In the genomic region with DNA sequence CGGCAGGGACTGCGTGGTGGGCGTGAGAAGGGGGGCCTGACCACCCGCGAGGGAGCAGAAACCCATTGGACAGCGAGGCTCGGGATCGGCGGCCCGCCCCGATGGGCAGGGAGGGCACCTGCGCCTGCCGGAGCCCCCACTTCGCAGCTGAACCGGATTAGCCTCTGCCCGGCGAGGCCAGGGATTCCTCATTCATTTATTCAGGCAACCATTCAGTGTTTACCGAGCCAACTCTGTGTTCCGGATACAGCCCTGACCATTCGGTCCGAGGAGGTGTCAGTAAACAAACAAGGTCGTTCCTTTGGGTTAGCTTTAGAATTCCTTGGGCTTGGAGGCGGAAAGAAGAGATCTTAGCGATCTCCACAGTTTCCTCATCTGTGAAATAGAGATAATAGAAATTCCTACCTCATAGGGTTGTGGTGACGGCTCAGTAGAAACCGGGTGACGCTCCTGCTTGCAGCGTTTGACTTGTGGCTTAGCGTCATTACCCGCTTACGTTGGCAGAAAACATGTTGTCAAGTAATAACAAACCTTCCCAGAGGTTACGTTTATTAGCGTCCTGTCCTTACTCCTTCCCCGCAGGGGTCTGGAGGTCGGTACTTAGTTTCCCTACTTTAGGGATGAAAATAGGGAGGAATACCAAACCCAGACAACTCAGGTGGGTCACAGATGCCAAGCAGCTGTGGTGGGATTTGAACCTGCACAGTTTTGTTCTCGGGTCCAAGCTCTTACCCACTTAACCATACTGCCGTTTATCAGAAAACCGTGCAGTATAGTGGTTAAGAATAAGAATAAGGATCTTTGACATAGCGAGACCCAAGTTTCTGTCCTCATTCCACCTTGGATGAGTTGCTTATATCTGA, we compare ENCODE assay signal across 1 cellular context.
TF ChIP-seq lines count a peak whose summit lies in the region.

No MANE protein-coding gene starts in this region.

TF ChIP-seq in K562, 482 proteins besides CTCF, POLR2A, EP300 and RAD21 (continued from another document and continues in another):
- TF ChIP-seq, protein P1, sequence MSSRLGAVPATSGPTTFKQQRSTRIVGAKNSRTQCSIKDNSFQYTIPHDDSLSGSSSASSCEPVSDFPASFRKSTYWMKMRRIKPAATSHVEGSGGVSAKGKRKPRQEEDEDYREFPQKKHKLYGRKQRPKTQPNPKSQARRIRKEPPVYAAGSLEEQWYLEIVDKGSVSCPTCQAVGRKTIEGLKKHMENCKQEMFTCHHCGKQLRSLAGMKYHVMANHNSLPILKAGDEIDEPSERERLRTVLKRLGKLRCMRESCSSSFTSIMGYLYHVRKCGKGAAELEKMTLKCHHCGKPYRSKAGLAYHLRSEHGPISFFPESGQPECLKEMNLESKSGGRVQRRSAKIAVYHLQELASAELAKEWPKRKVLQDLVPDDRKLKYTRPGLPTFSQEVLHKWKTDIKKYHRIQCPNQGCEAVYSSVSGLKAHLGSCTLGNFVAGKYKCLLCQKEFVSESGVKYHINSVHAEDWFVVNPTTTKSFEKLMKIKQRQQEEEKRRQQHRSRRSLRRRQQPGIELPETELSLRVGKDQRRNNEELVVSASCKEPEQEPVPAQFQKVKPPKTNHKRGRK (tag; IDR thresholded peaks at IDR 0.05), result no peak
- peak; percentile 95 for TF ChIP-seq ILF3 (IDR thresholded peaks at IDR 0.05; ENCODE audit: borderline replicate concordance)
- TF ChIP-seq ZNF75A (CRISPR knock-in tag; IDR thresholded peaks at IDR 0.05), result 0 out of 2 replicates have a peak, but pooled peaks have one; percentile 29
- no peak for TF ChIP-seq ASH1L (IDR thresholded peaks at IDR 0.05; ENCODE audit: borderline replicate concordance, low read depth, partially characterized antibody)
- TF ChIP-seq, protein P2, sequence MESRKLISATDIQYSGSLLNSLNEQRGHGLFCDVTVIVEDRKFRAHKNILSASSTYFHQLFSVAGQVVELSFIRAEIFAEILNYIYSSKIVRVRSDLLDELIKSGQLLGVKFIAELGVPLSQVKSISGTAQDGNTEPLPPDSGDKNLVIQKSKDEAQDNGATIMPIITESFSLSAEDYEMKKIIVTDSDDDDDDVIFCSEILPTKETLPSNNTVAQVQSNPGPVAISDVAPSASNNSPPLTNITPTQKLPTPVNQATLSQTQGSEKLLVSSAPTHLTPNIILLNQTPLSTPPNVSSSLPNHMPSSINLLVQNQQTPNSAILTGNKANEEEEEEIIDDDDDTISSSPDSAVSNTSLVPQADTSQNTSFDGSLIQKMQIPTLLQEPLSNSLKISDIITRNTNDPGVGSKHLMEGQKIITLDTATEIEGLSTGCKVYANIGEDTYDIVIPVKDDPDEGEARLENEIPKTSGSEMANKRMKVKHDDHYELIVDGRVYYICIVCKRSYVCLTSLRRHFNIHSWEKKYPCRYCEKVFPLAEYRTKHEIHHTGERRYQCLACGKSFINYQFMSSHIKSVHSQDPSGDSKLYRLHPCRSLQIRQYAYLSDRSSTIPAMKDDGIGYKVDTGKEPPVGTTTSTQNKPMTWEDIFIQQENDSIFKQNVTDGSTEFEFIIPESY (CRISPR knock-in tag; IDR thresholded peaks at IDR 0.05), result no peak
- no peak for TF ChIP-seq ZKSCAN3 (CRISPR knock-in tag; IDR thresholded peaks at IDR 0.05)
- TF ChIP-seq EHMT2 (IDR thresholded peaks at IDR 0.05), result no peak
- peak; percentile 77 for TF ChIP-seq CTBP1 (IDR thresholded peaks at IDR 0.05; ENCODE audit: borderline replicate concordance)
- no peak for TF ChIP-seq RB1 (IDR thresholded peaks at IDR 0.05; ENCODE audit: low read depth)
- TF ChIP-seq MIER1 (IDR thresholded peaks at IDR 0.05; ENCODE audit: low read depth), result no peak
- peak; percentile 22; the same call in 1 of the 2 replicates for TF ChIP-seq ARID1B (IDR thresholded peaks at IDR 0.05)
- peak; percentile 65 for TF ChIP-seq NUFIP1 (IDR thresholded peaks at IDR 0.05; ENCODE audit: partially characterized antibody)
- 0 out of 2 replicates have a peak, but pooled peaks have one; percentile 47 for TF ChIP-seq ZC3H4 (CRISPR knock-in tag; IDR thresholded peaks at IDR 0.05; ENCODE audit: borderline replicate concordance)
- TF ChIP-seq LARP7 (IDR thresholded peaks at IDR 0.05), result no peak
- TF ChIP-seq HEY1 (CRISPR knock-in tag; IDR thresholded peaks at IDR 0.05; ENCODE audit: borderline replicate concordance), result 0 out of 2 replicates have a peak, but pooled peaks have one; percentile 52
- TF ChIP-seq MEF2D (tag; conservative IDR thresholded peaks at IDR 0.05; ENCODE audit: low read depth), result no peak; the same call in 1 of the 2 replicates
- peak; percentile 68 for TF ChIP-seq HNRNPLL (IDR thresholded peaks at IDR 0.05; ENCODE audit: low read depth, low read length, poor library complexity, severe bottlenecking)
- TF ChIP-seq CHCHD3 (CRISPR knock-in tag; IDR thresholded peaks at IDR 0.05), result peak; percentile 52; the same call in 1 of the 2 replicates
- no peak for TF ChIP-seq SMAD1 (IDR thresholded peaks at IDR 0.05; ENCODE audit: low read depth, low read length, partially characterized antibody)
- TF ChIP-seq LEF1 (IDR thresholded peaks at IDR 0.05), result no peak
- TF ChIP-seq, protein P3, sequence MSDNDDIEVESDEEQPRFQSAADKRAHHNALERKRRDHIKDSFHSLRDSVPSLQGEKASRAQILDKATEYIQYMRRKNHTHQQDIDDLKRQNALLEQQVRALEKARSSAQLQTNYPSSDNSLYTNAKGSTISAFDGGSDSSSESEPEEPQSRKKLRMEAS (CRISPR knock-in tag; IDR thresholded peaks at IDR 0.05), result no peak
- TF ChIP-seq NRF1 (conservative IDR thresholded peaks at IDR 0.05 in 1 of 2, IDR thresholded peaks at IDR 0.05 in 1 of 2), result no peak
- peak; percentile 96 for TF ChIP-seq CREM (IDR thresholded peaks at IDR 0.05; ENCODE audit: low read depth)
- TF ChIP-seq GATAD2A (IDR thresholded peaks at IDR 0.05), result no peak
- peak; percentile 71 for TF ChIP-seq NFIC (IDR thresholded peaks at IDR 0.05)
- TF ChIP-seq KDM2B (CRISPR knock-in tag; IDR thresholded peaks at IDR 0.05), result no peak
- TF ChIP-seq SMAD2 (IDR thresholded peaks at IDR 0.05; ENCODE audit: low read depth, low read length), result no peak
- TF ChIP-seq SAP30 (IDR thresholded peaks at IDR 0.05; ENCODE audit: borderline replicate concordance, insufficient read depth, low read depth, low read length, poor library complexity, severe bottlenecking), result peak; percentile 3
- TF ChIP-seq NONO (IDR thresholded peaks at IDR 0.05; ENCODE audit: low read depth in 2 of 2, low read length in 1 of 2), result peak in 1 of 2 experiments; percentile 66; a peak in 1 of 4 replicates
- TF ChIP-seq, protein P4, sequence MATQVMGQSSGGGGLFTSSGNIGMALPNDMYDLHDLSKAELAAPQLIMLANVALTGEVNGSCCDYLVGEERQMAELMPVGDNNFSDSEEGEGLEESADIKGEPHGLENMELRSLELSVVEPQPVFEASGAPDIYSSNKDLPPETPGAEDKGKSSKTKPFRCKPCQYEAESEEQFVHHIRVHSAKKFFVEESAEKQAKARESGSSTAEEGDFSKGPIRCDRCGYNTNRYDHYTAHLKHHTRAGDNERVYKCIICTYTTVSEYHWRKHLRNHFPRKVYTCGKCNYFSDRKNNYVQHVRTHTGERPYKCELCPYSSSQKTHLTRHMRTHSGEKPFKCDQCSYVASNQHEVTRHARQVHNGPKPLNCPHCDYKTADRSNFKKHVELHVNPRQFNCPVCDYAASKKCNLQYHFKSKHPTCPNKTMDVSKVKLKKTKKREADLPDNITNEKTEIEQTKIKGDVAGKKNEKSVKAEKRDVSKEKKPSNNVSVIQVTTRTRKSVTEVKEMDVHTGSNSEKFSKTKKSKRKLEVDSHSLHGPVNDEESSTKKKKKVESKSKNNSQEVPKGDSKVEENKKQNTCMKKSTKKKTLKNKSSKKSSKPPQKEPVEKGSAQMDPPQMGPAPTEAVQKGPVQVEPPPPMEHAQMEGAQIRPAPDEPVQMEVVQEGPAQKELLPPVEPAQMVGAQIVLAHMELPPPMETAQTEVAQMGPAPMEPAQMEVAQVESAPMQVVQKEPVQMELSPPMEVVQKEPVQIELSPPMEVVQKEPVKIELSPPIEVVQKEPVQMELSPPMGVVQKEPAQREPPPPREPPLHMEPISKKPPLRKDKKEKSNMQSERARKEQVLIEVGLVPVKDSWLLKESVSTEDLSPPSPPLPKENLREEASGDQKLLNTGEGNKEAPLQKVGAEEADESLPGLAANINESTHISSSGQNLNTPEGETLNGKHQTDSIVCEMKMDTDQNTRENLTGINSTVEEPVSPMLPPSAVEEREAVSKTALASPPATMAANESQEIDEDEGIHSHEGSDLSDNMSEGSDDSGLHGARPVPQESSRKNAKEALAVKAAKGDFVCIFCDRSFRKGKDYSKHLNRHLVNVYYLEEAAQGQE (CRISPR knock-in tag; IDR thresholded peaks at IDR 0.05; ENCODE audit: low read depth), result no peak
- TF ChIP-seq MEIS2 (IDR thresholded peaks at IDR 0.05; ENCODE audit: partially characterized antibody), result no peak
- TF ChIP-seq DPF2 (IDR thresholded peaks at IDR 0.05), result no peak
- no peak for TF ChIP-seq PCBP2 (IDR thresholded peaks at IDR 0.05; ENCODE audit: low read depth, low read length, poor library complexity, severe bottlenecking)
- TF ChIP-seq, protein P5, sequence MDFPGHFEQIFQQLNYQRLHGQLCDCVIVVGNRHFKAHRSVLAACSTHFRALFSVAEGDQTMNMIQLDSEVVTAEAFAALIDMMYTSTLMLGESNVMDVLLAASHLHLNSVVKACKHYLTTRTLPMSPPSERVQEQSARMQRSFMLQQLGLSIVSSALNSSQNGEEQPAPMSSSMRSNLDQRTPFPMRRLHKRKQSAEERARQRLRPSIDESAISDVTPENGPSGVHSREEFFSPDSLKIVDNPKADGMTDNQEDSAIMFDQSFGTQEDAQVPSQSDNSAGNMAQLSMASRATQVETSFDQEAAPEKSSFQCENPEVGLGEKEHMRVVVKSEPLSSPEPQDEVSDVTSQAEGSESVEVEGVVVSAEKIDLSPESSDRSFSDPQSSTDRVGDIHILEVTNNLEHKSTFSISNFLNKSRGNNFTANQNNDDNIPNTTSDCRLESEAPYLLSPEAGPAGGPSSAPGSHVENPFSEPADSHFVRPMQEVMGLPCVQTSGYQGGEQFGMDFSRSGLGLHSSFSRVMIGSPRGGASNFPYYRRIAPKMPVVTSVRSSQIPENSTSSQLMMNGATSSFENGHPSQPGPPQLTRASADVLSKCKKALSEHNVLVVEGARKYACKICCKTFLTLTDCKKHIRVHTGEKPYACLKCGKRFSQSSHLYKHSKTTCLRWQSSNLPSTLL (IDR thresholded peaks at IDR 0.05), result no peak
- TF ChIP-seq MCM5 (IDR thresholded peaks at IDR 0.05; ENCODE audit: low read depth), result no peak
- TF ChIP-seq DNMT1 (IDR thresholded peaks at IDR 0.05), result no peak
- TF ChIP-seq CBX2 (IDR thresholded peaks at IDR 0.05; ENCODE audit: insufficient read depth, low read length, poor library complexity, severe bottlenecking), result no peak
- TF ChIP-seq DACH1 (IDR thresholded peaks at IDR 0.05; ENCODE audit: partially characterized antibody), result peak; percentile 49
- TF ChIP-seq XRCC5 (IDR thresholded peaks at IDR 0.05; ENCODE audit: low read depth, low read length), result no peak
- TF ChIP-seq RCOR1 (IDR thresholded peaks at IDR 0.05; ENCODE audit: borderline replicate concordance in 1 of 2, low read depth in 2 of 2, low read length in 2 of 2), result peak; percentile 4 to 69; a peak in 1 of 4 replicates
- no peak for TF ChIP-seq HNRNPK (IDR thresholded peaks at IDR 0.05; ENCODE audit: low read depth, low read length, poor library complexity, severe bottlenecking)
- TF ChIP-seq CEBPB (tag; IDR thresholded peaks at IDR 0.05), result no peak
- TF ChIP-seq ZNF23 (CRISPR knock-in tag; IDR thresholded peaks at IDR 0.05), result no peak
- TF ChIP-seq TFAM (CRISPR knock-in tag; conservative IDR thresholded peaks at IDR 0.05), result no peak
- TF ChIP-seq MXI1 (IDR thresholded peaks at IDR 0.05; ENCODE audit: low read depth, low read length), result no peak
- no peak for TF ChIP-seq ZNF408 (CRISPR knock-in tag; IDR thresholded peaks at IDR 0.05; ENCODE audit: low read depth)
- TF ChIP-seq HSF4 (CRISPR knock-in tag; IDR thresholded peaks at IDR 0.05; ENCODE audit: borderline replicate concordance), result no peak
- peak; percentile 48 for TF ChIP-seq ZNF316 (IDR thresholded peaks at IDR 0.05)
- TF ChIP-seq, protein P6, sequence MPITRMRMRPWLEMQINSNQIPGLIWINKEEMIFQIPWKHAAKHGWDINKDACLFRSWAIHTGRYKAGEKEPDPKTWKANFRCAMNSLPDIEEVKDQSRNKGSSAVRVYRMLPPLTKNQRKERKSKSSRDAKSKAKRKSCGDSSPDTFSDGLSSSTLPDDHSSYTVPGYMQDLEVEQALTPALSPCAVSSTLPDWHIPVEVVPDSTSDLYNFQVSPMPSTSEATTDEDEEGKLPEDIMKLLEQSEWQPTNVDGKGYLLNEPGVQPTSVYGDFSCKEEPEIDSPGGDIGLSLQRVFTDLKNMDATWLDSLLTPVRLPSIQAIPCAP (CRISPR knock-in tag; IDR thresholded peaks at IDR 0.05; ENCODE audit: borderline replicate concordance), result no peak
- TF ChIP-seq SRSF1 (IDR thresholded peaks at IDR 0.05; ENCODE audit: low read depth, low read length), result no peak
- TF ChIP-seq, protein P7, sequence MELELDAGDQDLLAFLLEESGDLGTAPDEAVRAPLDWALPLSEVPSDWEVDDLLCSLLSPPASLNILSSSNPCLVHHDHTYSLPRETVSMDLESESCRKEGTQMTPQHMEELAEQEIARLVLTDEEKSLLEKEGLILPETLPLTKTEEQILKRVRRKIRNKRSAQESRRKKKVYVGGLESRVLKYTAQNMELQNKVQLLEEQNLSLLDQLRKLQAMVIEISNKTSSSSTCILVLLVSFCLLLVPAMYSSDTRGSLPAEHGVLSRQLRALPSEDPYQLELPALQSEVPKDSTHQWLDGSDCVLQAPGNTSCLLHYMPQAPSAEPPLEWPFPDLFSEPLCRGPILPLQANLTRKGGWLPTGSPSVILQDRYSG (tag; conservative IDR thresholded peaks at IDR 0.05; ENCODE audit: low read depth), result no peak
- TF ChIP-seq MCM3 (IDR thresholded peaks at IDR 0.05), result no peak
- no peak for TF ChIP-seq ZNF707 (CRISPR knock-in tag; conservative IDR thresholded peaks at IDR 0.05)
- TF ChIP-seq TBL1XR1 (IDR thresholded peaks at IDR 0.05; ENCODE audit: low read length in 2 of 2), result peak in 1 of 2 experiments; percentile 68; a peak in 2 of 4 replicates
- TF ChIP-seq, protein P8, sequence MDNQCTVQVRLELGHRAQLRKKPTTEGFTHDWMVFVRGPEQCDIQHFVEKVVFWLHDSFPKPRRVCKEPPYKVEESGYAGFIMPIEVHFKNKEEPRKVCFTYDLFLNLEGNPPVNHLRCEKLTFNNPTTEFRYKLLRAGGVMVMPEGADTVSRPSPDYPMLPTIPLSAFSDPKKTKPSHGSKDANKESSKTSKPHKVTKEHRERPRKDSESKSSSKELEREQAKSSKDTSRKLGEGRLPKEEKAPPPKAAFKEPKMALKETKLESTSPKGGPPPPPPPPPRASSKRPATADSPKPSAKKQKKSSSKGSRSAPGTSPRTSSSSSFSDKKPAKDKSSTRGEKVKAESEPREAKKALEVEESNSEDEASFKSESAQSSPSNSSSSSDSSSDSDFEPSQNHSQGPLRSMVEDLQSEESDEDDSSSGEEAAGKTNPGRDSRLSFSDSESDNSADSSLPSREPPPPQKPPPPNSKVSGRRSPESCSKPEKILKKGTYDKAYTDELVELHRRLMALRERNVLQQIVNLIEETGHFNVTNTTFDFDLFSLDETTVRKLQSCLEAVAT (IDR thresholded peaks at IDR 0.05), result peak; percentile 31 to 38; a peak in 2 of 4 replicates
- peak; percentile 62 for TF ChIP-seq BDP1 (IDR thresholded peaks at IDR 0.05; ENCODE audit: insufficient read depth, insufficient read length)
- no peak for TF ChIP-seq GABPB2 (CRISPR knock-in tag; conservative IDR thresholded peaks at IDR 0.05)
- TF ChIP-seq TCF7L2 (IDR thresholded peaks at IDR 0.05; ENCODE audit: low read depth, low read length), result no peak
- no peak for TF ChIP-seq RBM34 (IDR thresholded peaks at IDR 0.05; ENCODE audit: borderline replicate concordance, insufficient read depth, low read length)
- no peak for TF ChIP-seq SPI1 (IDR thresholded peaks at IDR 0.05; ENCODE audit: borderline replicate concordance, low read depth, low read length)
